In genomic region chr16:71214771-71215381, GRCh38 we compare ENCODE assay signal across 11 cellular contexts. TPM values are rescaled to one million over a fixed set of nuclear protein-coding genes. Genes with fewer than 3 reads are reported as not detected.
DNase-seq lines count a peak whose midpoint lies in the region; ATAC-seq and TF ChIP-seq lines count a peak whose summit lies in the region.
"Had no signal": no experiment of that assay in that cellular context is flagged by ENCODE, and none has a peak within 500 bp of the region (broad histone marks: within the 10 kb centered on the region; RNA-seq: fewer than 3 reads in every experiment).

No MANE protein-coding gene starts in this region.

- no peak overlapping the region for H3K27ac ChIP-seq in HEK293 (ENCODE audit: extremely low read depth, low read depth, low read length)
- no peak overlapping the region for H3K27ac ChIP-seq in left ventricle myocardium inferior (replicated peaks)
- H3K27ac ChIP-seq: gastroesophageal sphincter, neutrophil had no signal

- H3K9me3 Mint-ChIP-seq in activated T-helper 2 cell treated with anti-CD3 and anti-CD28 coated beads, Interferon-gamma antibody, Interleukin-2, Interleukin-4, amounts not matched to agents 10 μg/mL and 5 μg/mL and 100 μg/mL, durations not matched to agents 14 hours and 24 hours and 36 hours, result no peaks in the 10 kb centered on the region

- peaks cover 8% of the 10 kb centered on the region; the same call in 1 of the 2 replicates for H3K4me1 ChIP-seq in HEK293 (ENCODE audit: control insufficient read depth, insufficient read depth, low read length)
- H3K4me1 ChIP-seq in left ventricle myocardium inferior, result no peaks in the 10 kb centered on the region
- H3K4me1 ChIP-seq: gastroesophageal sphincter had no signal

- CTCF ChIA-PET in HEK293 (lab: Yijun Ruan, JAX), result no interaction called here

- peaks cover 5% of the 10 kb centered on the region for H3K27me3 ChIP-seq in left ventricle myocardium inferior (ENCODE audit: low read depth)
- H3K27me3 ChIP-seq: gastroesophageal sphincter had no signal

- H3K36me3 ChIP-seq in HEK293 (ENCODE audit: control insufficient read depth in 2 of 2, insufficient read depth in 1 of 2, low read length in 2 of 2) (no peaks in the 10 kb centered on the region), left ventricle myocardium inferior (no peaks in the 10 kb centered on the region)
- H3K36me3 ChIP-seq: gastroesophageal sphincter, neutrophil had no signal

- H3K27me3 Mint-ChIP-seq in activated T-helper 2 cell treated with anti-CD3 and anti-CD28 coated beads, Interferon-gamma antibody, Interleukin-2, Interleukin-4, amounts not matched to agents 10 μg/mL and 5 μg/mL and 100 μg/mL, durations not matched to agents 14 hours and 24 hours and 36 hours (ENCODE audit: low read depth), result no peaks in the 10 kb centered on the region

- H3K9me3 ChIP-seq in HEK293 (ENCODE audit: control insufficient read depth, insufficient read depth, low read depth, low read length), result no peaks in the 10 kb centered on the region
- H3K9me3 ChIP-seq in left ventricle myocardium inferior (replicated peaks), result peaks cover 16% of the 10 kb centered on the region
- H3K9me3 ChIP-seq: gastroesophageal sphincter, neutrophil had no signal

- in situ Hi-C loops in SK-MEL-5 (cut with HindIII; ENCODE audit: low pct_unique_long_range_greater_than_20kb, low sequenced_read_pairs), result no loop called here

- TF ChIP-seq CTCF in HEK293 (tag by site-specific recombination; IDR thresholded peaks at IDR 0.05) (0 out of 2 replicates have a peak, but pooled peaks have one; percentile 13), left ventricle myocardium inferior (IDR thresholded peaks at IDR 0.05; ENCODE audit: borderline replicate concordance) (no peak)

- POLR2A ChIA-PET in HEK293 (lab: Yijun Ruan, JAX), result no interaction called here

- no peak overlapping the region for H3K27ac Mint-ChIP-seq in activated T-helper 2 cell treated with anti-CD3 and anti-CD28 coated beads, Interferon-gamma antibody, Interleukin-2, Interleukin-4, amounts not matched to agents 10 μg/mL and 5 μg/mL and 100 μg/mL, durations not matched to agents 14 hours and 24 hours and 36 hours

- H3K4me1 Mint-ChIP-seq in activated T-helper 2 cell treated with anti-CD3 and anti-CD28 coated beads, Interferon-gamma antibody, Interleukin-2, Interleukin-4, amounts not matched to agents 10 μg/mL and 5 μg/mL and 100 μg/mL, durations not matched to agents 14 hours and 24 hours and 36 hours (ENCODE audit: low read depth), result no peaks in the 10 kb centered on the region

- H3K4me3 Mint-ChIP-seq in activated T-helper 2 cell treated with anti-CD3 and anti-CD28 coated beads, Interferon-gamma antibody, Interleukin-2, Interleukin-4, amounts not matched to agents 10 μg/mL and 5 μg/mL and 100 μg/mL, durations not matched to agents 14 hours and 24 hours and 36 hours (ENCODE audit: low read depth), result no peak overlapping the region

- H3K4me3 ChIP-seq in HEK293 (ENCODE audit: low read depth, low read length) (no peak overlapping the region), left ventricle myocardium inferior (no peak overlapping the region)
- H3K4me3 ChIP-seq: gastroesophageal sphincter had no signal

- peak; percentile 9 for DNase-seq in DMS153 treated with DMSO at 0.1 percent for 48 hours (lab: John Stamatoyannopoulos, UW; ENCODE audit: unreplicated experiment)
- DNase-seq in SK-MEL-5 (ENCODE audit: low read depth, low spot score), result peak; percentile 48
- DNase-seq in left lobe of liver (ENCODE audit: low spot score), result no peak
- no peak for DNase-seq in activated T-helper 2 cell treated with anti-CD3 and anti-CD28 coated beads, Interferon-gamma antibody, Interleukin-2, Interleukin-4, amounts not matched to agents 10 μg/mL and 5 μg/mL and 100 μg/mL, durations not matched to agents 14 hours and 24 hours and 36 hours (ENCODE audit: low spot score)
- no peak for DNase-seq in left ventricle myocardium inferior
- DNase-seq: anterior cingulate cortex had no signal

- intact Hi-C loops in activated T-helper 2 cell treated with anti-CD3 and anti-CD28 coated beads, Interferon-gamma antibody, Interleukin-2, Interleukin-4, amounts not matched to agents 10 μg/mL and 5 μg/mL and 100 μg/mL, durations not matched to agents 14 hours and 24 hours and 36 hours (cut with micrococcal nuclease), result no loop called here
- intact Hi-C loops in left ventricle myocardium inferior (cut with micrococcal nuclease), result no loop called here

- H3K36me3 Mint-ChIP-seq in activated T-helper 2 cell treated with anti-CD3 and anti-CD28 coated beads, Interferon-gamma antibody, Interleukin-2, Interleukin-4, amounts not matched to agents 10 μg/mL and 5 μg/mL and 100 μg/mL, durations not matched to agents 14 hours and 24 hours and 36 hours (ENCODE audit: low read depth), result no peaks in the 10 kb centered on the region

- ATAC-seq in left lobe of liver (peak; percentile 80), HG03175 (IDR thresholded peaks at IDR 0.05; ENCODE audit: unreplicated experiment) (no peak), HG02642 (IDR thresholded peaks at IDR 0.05; ENCODE audit: poor library complexity, unreplicated experiment) (no peak)
- ATAC-seq: gastroesophageal sphincter had no signal

TF ChIP-seq in HEK293, 187 proteins besides CTCF, POLR2A, EP300 and RAD21:
- TF ChIP-seq ZNF571 (tag by site-specific recombination; IDR thresholded peaks at IDR 0.05) (no peak), PRDM1 (tag by site-specific recombination; IDR thresholded peaks at IDR 0.05) (peak; percentile 65), SCRT2 (tag by site-specific recombination; IDR thresholded peaks at IDR 0.05) (no peak)
TF ChIP-seq in HEK293: peak in this region for 1.

RNA-seq across cellular contexts. Expression of gene HYDIN, which starts 15.6 kb away (rescaled TPM):
- total RNA-seq in SK-MEL-5 (2014; rRNA removed; shearing (Covaris generic)), result 0.35 and 0.50 TPM in 2 replicates
- 0.52 and 0.84 TPM in 2 replicates for polyA plus RNA-seq in SK-MEL-5 (2015; cell fraction: cytosol; rRNA removed)
- 0.32 and 0.54 TPM in 2 replicates for polyA plus RNA-seq in SK-MEL-5 (2015; cell fraction: nucleus; rRNA removed)
- total RNA-seq in left lobe of liver (0.28 TPM), left ventricle myocardium inferior (1.6 TPM)
- not detected in 2 replicates for total RNA-seq in activated T-helper 2 cell treated with anti-CD3 and anti-CD28 coated beads, Interferon-gamma antibody, Interleukin-2, Interleukin-4, amounts not matched to agents 10 μg/mL and 5 μg/mL and 100 μg/mL, durations not matched to agents 14 hours and 24 hours and 36 hours

Comparison
In these comparisons a context has a peak if more than half of its experiments do, and no peak if none do; other contexts are left out.
1. DNase-seq: peak in DMS153 treated with DMSO at 0.1 percent for 48 hours (single experiment) and SK-MEL-5 (single experiment); none in left lobe of liver (single experiment), activated T-helper 2 cell treated with anti-CD3 and anti-CD28 coated beads, Interferon-gamma antibody, Interleukin-2, Interleukin-4, amounts not matched to agents 10 μg/mL and 5 μg/mL and 100 μg/mL, durations not matched to agents 14 hours and 24 hours and 36 hours (single experiment) and left ventricle myocardium inferior (single experiment).